ENCODE assay signal across 14 cellular contexts in the genomic region with DNA sequence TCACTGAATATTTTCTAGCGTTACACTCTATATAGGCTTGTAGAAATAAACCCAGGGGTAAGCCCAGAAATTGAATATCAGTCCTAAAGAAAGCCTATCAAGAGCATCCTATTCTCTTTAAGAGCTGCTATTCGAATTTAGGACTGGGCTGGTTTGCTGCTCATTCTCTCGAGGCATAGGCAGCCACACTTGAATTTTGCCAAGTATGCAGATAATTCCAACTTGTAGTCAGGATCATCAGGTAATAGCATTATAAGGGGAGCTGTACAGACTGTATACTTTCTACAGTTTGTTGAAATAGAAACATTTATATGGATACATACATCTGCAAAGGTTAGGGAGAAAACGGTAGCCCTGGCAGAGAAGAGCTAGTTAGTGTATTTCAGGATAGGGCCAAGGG. TPM values are rescaled to one million over a fixed set of nuclear protein-coding genes. Genes with fewer than 3 reads are reported as not detected.
A peak's percentile ranks its signal among the peaks of the same experiment; 100 is the strongest.
DNase-seq lines count a peak whose midpoint lies in the region; ATAC-seq and TF ChIP-seq lines count a peak whose summit lies in the region.
"Had no signal": no experiment of that assay in that cellular context is flagged by ENCODE, and none has a peak within 500 bp of the region (broad histone marks: within the 10 kb centered on the region; RNA-seq: fewer than 3 reads in every experiment).

No MANE protein-coding gene starts in this region.

- intact Hi-C loops in mucosa of descending colon (cut with DNase I, micrococcal nuclease), result no loop called here

- H4K20me1 ChIP-seq in BLaER1 treated with 17β-estradiol and CSF1 and Interleukin-3, amounts not matched to agents 10 nM and 100 nM, result peaks cover 66 to 83% (median 68%) of the 10 kb centered on the region in 11 experiments

- H3K27me3 ChIP-seq in BLaER1 treated with 17β-estradiol and CSF1 and Interleukin-3, amounts not matched to agents 10 nM and 100 nM, result no peaks in the 10 kb centered on the region
- no peaks in the 10 kb centered on the region for H3K27me3 ChIP-seq in foreskin keratinocyte

- H3K4me3 Mint-ChIP-seq in activated naive CD8-positive, alpha-beta T cell, result peak overlapping the region; percentile 93
- H3K4me3 Mint-ChIP-seq in mesothelial cell of epicardium, result peak overlapping the region; percentile 88

- H3K27ac ChIP-seq in BLaER1 treated with 17β-estradiol and CSF1 and Interleukin-3, amounts not matched to agents 10 nM and 100 nM, result peak overlapping the region in 3 of 11 experiments; percentile 50 to 99 (median 99); a peak in 4 of 22 replicates
- H3K27ac ChIP-seq in foreskin keratinocyte, result no peak overlapping the region

- H3K4me3 ChIP-seq in BLaER1 treated with 17β-estradiol and CSF1 and Interleukin-3, amounts not matched to agents 10 nM and 100 nM, result peak overlapping the region in 7 of 10 experiments; percentile 95 to 99 (median 97); a peak in 8 of 20 replicates
- H3K4me3 ChIP-seq in HFF-Myc (replicated peaks; ENCODE audit: low read depth, low read length), result peak overlapping the region; percentile 79
- no peak overlapping the region for H3K4me3 ChIP-seq in mucosa of descending colon

- peak overlapping the region; percentile 95 for H3K27ac Mint-ChIP-seq in activated naive CD8-positive, alpha-beta T cell
- peak overlapping the region; percentile 54 for H3K27ac Mint-ChIP-seq in mesothelial cell of epicardium

- H3K4me1 ChIP-seq in BLaER1 treated with 17β-estradiol and CSF1 and Interleukin-3, amounts not matched to agents 10 nM and 100 nM, result peaks cover 36 to 62% (median 44%) of the 10 kb centered on the region in 10 experiments
- H3K4me1 ChIP-seq in foreskin keratinocyte, result peaks cover 17% of the 10 kb centered on the region
- H3K4me1 ChIP-seq in mucosa of descending colon (ENCODE audit: low read depth), result peaks cover 27% of the 10 kb centered on the region

- no peaks in the 10 kb centered on the region for H3K27me3 Mint-ChIP-seq in activated naive CD8-positive, alpha-beta T cell
- H3K27me3 Mint-ChIP-seq in mesothelial cell of epicardium (ENCODE audit: low read depth), result no peaks in the 10 kb centered on the region

- no peaks in the 10 kb centered on the region for H3K9me3 Mint-ChIP-seq in activated naive CD8-positive, alpha-beta T cell (ENCODE audit: low read depth)
- H3K9me3 Mint-ChIP-seq in mesothelial cell of epicardium, result no peaks in the 10 kb centered on the region

- no peak for ATAC-seq in HG03045 (IDR thresholded peaks at IDR 0.05; ENCODE audit: unreplicated experiment)
- ATAC-seq in foreskin keratinocyte, result no peak
- no peak for ATAC-seq in mucosa of descending colon

- peaks cover 15 to 51% (median 38%) of the 10 kb centered on the region in 11 experiments; a peak in 18 of 22 replicates for H3K36me3 ChIP-seq in BLaER1 treated with 17β-estradiol and CSF1 and Interleukin-3, amounts not matched to agents 10 nM and 100 nM
- no peaks in the 10 kb centered on the region for H3K36me3 ChIP-seq in mucosa of descending colon (ENCODE audit: low read depth)

- peaks cover 65% of the 10 kb centered on the region for H3K4me1 Mint-ChIP-seq in activated naive CD8-positive, alpha-beta T cell (ENCODE audit: low read depth)
- H3K4me1 Mint-ChIP-seq in mesothelial cell of epicardium, result peaks cover 49% of the 10 kb centered on the region

- DNase-seq in HFF-Myc (ENCODE audit: extremely low read depth, low read depth) (no peak), mesothelial cell of epicardium (ENCODE audit: low spot score in 2 of 2, unreplicated experiment in 2 of 2) (no peak), foreskin keratinocyte (no peak), SHP77 treated with DMSO at 0.1 percent for 48 hours (lab: John Stamatoyannopoulos, UW) (no peak), mucosa of descending colon (no peak)
- DNase-seq: dermis blood vessel endothelial cell, DMS79 treated with DMSO at 0.1 percent for 48 hours, HCEC 1CT, NCI-H2029, nucleus accumbens, SIG-M5 had no signal

- peak overlapping the region; percentile 74 to 97 (median 90) for H3K4me2 ChIP-seq in BLaER1 treated with 17β-estradiol and CSF1 and Interleukin-3, amounts not matched to agents 10 nM and 100 nM

- H3K36me3 Mint-ChIP-seq in activated naive CD8-positive, alpha-beta T cell, result peaks cover 2% of the 10 kb centered on the region
- H3K36me3 Mint-ChIP-seq in mesothelial cell of epicardium, result peaks cover 10% of the 10 kb centered on the region

- peak overlapping the region; percentile 4 to 100 (median 98); a peak in 14 of 22 replicates for H3K9ac ChIP-seq in BLaER1 treated with 17β-estradiol and CSF1 and Interleukin-3, amounts not matched to agents 10 nM and 100 nM

- H3K9me3 ChIP-seq in BLaER1 treated with 17β-estradiol and CSF1 and Interleukin-3, amounts not matched to agents 10 nM and 100 nM (replicated peaks in 1 of 11), result no peaks in the 10 kb centered on the region
- no peaks in the 10 kb centered on the region for H3K9me3 ChIP-seq in mucosa of descending colon

- TF ChIP-seq CTCF in HFF-Myc (IDR thresholded peaks at IDR 0.05; ENCODE audit: low read depth, low read length, missing control alignments) (no peak), mesothelial cell of epicardium (IDR thresholded peaks at IDR 0.05; ENCODE audit: unreplicated experiment) (no peak), foreskin keratinocyte (conservative IDR thresholded peaks at IDR 0.05) (no peak), mucosa of descending colon (IDR thresholded peaks at IDR 0.05) (no peak)

RNA-seq across cellular contexts. Expression of gene ZBTB2, which starts 2.1 kb away (rescaled TPM):
- total RNA-seq in mesothelial cell of epicardium (15.2 to 16.1 TPM (median 15.8 TPM) in 3 replicates), foreskin keratinocyte (15.9 and 16.5 TPM in 2 replicates), mucosa of descending colon (10 to 100 TPM in 2 of 3 donors, 1 to 10 TPM in 1; 8.1 to 13.3 (median 11.0) TPM)
- 6.6 and 8.1 TPM in 2 replicates for polyA plus RNA-seq in foreskin keratinocyte

RNA-seq across cellular contexts. Expression of gene RMND1, which starts 58.5 kb away (rescaled TPM):
- total RNA-seq in mesothelial cell of epicardium (22.7 to 24.5 TPM (median 23.4 TPM) in 3 replicates), foreskin keratinocyte (19.0 and 20.0 TPM in 2 replicates), mucosa of descending colon (10 to 100 TPM; 16.5 to 25.6 (median 21.0) TPM)
- 19.6 and 19.9 TPM in 2 replicates for polyA plus RNA-seq in foreskin keratinocyte
